ENCODE assay signal across 1 cellular context in genomic region chr11:63862923-63863322, GRCh38.
TF ChIP-seq lines count a peak whose summit lies in the region.

No MANE protein-coding gene starts in this region.

TF ChIP-seq in SK-N-SH treated with all-trans-retinoic acid at 6 μM for 48 hours, 23 proteins besides CTCF, POLR2A, EP300 and RAD21 (continued from another document):
- TF ChIP-seq TSHZ2 (CRISPR knock-in tag; IDR thresholded peaks at IDR 0.05) (no peak), PPARA (CRISPR knock-in tag; IDR thresholded peaks at IDR 0.05; ENCODE audit: borderline replicate concordance) (no peak), GLIS3 (CRISPR knock-in tag; IDR thresholded peaks at IDR 0.05) (no peak)
